In genomic region chr9:133991211-133991921, GRCh38 we compare ENCODE assay signal across 8 cellular contexts. TPM values are rescaled to one million over a fixed set of nuclear protein-coding genes. Genes with fewer than 3 reads are reported as not detected.
DNase-seq lines count a peak whose midpoint lies in the region; ATAC-seq, FAIRE-seq and TF ChIP-seq lines count a peak whose summit lies in the region.

No MANE protein-coding gene starts in this region.

- H3K4me1 ChIP-seq in adrenal gland (replicated peaks in 1 of 2), result peaks cover 15 to 23% of the 10 kb centered on the region in 2 donors
- peaks cover 13 to 27% of the 10 kb centered on the region in 2 donors for H3K4me1 ChIP-seq in kidney (ENCODE audit: control insufficient read depth in 1 of 2, insufficient read depth in 1 of 2, low read depth in 1 of 2, low read length in 2 of 2)
- H3K4me1 ChIP-seq in testis, result peaks cover 9% of the 10 kb centered on the region

- no peaks in the 10 kb centered on the region for H3K27me3 ChIP-seq in adrenal gland
- H3K27me3 ChIP-seq in testis, result no peaks in the 10 kb centered on the region

- H3K4me3 ChIP-seq in adrenal gland, result peak overlapping the region in 3 of 4 donors; percentile 32 to 91 (median 73)
- H3K4me3 ChIP-seq in kidney (ENCODE audit: low read length in 2 of 2), result peak overlapping the region; percentile 61 to 71
- peak overlapping the region; percentile 59 to 60 for H3K4me3 ChIP-seq in testis

- TF ChIP-seq CTCF in adrenal gland (IDR thresholded peaks at IDR 0.05) (no peak), kidney (IDR thresholded peaks at IDR 0.05; ENCODE audit: borderline replicate concordance, extremely low read depth, insufficient read depth) (no peak), testis (IDR thresholded peaks at IDR 0.05) (no peak)

- no peak for TF ChIP-seq POLR2A in adrenal gland (IDR thresholded peaks at IDR 0.05)
- TF ChIP-seq POLR2A in testis (IDR thresholded peaks at IDR 0.05), result no peak

- H3K9ac ChIP-seq in kidney (ENCODE audit: low read length in 2 of 2), result peak overlapping the region; percentile 55 to 59

- intact Hi-C loops in adrenal gland (cut with DNase I), result no loop called here
- intact Hi-C loops in kidney (cut with DNase I), result no loop called here
- intact Hi-C loops in testis (cut with DNase I; ENCODE audit: low total_unique reads), result no loop called here

- H3K36me3 ChIP-seq in adrenal gland (replicated peaks in 1 of 2) (no peaks in the 10 kb centered on the region), kidney (ENCODE audit: control insufficient read depth in 1 of 2, insufficient read depth in 2 of 2, low read length in 2 of 2) (no peaks in the 10 kb centered on the region), testis (ENCODE audit: low read depth, missing control alignments) (no peaks in the 10 kb centered on the region)

- H3K9me3 ChIP-seq in adrenal gland (replicated peaks in 1 of 3), result no peaks in the 10 kb centered on the region
- no peaks in the 10 kb centered on the region for H3K9me3 ChIP-seq in kidney (ENCODE audit: control insufficient read depth in 1 of 2, low read length in 2 of 2)
- H3K9me3 ChIP-seq in testis, result no peaks in the 10 kb centered on the region

- 0 to 1% (median 0%) methylated on average over 7 to 78 of the region's 82 CpGs for WGBS in adrenal gland, 4 donors
- 0 to 1% methylated on average over 13 to 65 of the region's 82 CpGs for WGBS in testis, 2 donors

- H3K27ac ChIP-seq in adrenal gland, result peak overlapping the region; percentile 84 to 99 (median 96)
- H3K27ac ChIP-seq in kidney (ENCODE audit: low read depth in 2 of 2, low read length in 2 of 2), result peak overlapping the region; percentile 88 to 92
- H3K27ac ChIP-seq in testis, result no peak overlapping the region

- ATAC-seq in HG03196 (IDR thresholded peaks at IDR 0.05; ENCODE audit: unreplicated experiment), result peak; percentile 2
- ATAC-seq in HG03469 (IDR thresholded peaks at IDR 0.05; ENCODE audit: unreplicated experiment), result no peak

- DNase-seq in NCI-H748 (lab: John Stamatoyannopoulos, UW; ENCODE audit: unreplicated experiment), result peak; percentile 54
- DNase-seq in NCI-H748 treated with DMSO at 0.1 percent for 48 hours (lab: John Stamatoyannopoulos, UW), result no peak
- peak in 5 of 7 donors; percentile 43 to 77 (median 49) for DNase-seq in adrenal gland
- DNase-seq in kidney, result peak; percentile 86
- no peak for DNase-seq in testis
- no peak for DNase-seq in stimulated activated CD4-positive, alpha-beta T cell treated with anti-CD3 and anti-CD28 coated beads, Interleukin-4, amount 100 ng/mL, for 1 hour

- no peak for FAIRE-seq in kidney (lab: Jason Lieb, UNC)

RNA-seq across cellular contexts. Expression of gene VAV2, which starts 0.8 kb away (rescaled TPM):
- 10 to 100 TPM; 21.5 to 96.2 (median 33.5) TPM for total RNA-seq in adrenal gland
- 10 to 100 TPM; 19.7 to 46.7 (median 35.3) TPM for polyA plus RNA-seq in adrenal gland
- 47.1 TPM for total RNA-seq in kidney
- 22.3 TPM for polyA plus RNA-seq in kidney (ENCODE audit: insufficient read depth, low read depth, low replicate concordance)
- total RNA-seq in testis, result 10 to 100 TPM; 12.2 to 14.1 TPM
- 11.0 TPM for polyA plus RNA-seq in testis (ENCODE audit: insufficient read depth, low read depth, low replicate concordance)

RNA-seq across cellular contexts. Expression of gene BRD3OS, which starts 33.9 kb away (rescaled TPM):
- total RNA-seq in adrenal gland (10 to 100 TPM; 14.7 to 70.6 (median 29.1) TPM), kidney (24.4 TPM), testis (10 to 100 TPM; 18.9 to 19.0 TPM)
- polyA plus RNA-seq in adrenal gland (10 to 100 TPM; 18.2 to 22.4 (median 20.0) TPM), kidney (ENCODE audit: insufficient read depth, low read depth, low replicate concordance) (16.5 TPM), testis (ENCODE audit: insufficient read depth, low read depth, low replicate concordance) (29.5 TPM)

Comparison
In these comparisons a context has a peak if more than half of its experiments do, and no peak if none do; other contexts are left out.
1. DNase-seq: peak in NCI-H748 (single experiment), adrenal gland (5 of 7) and kidney (single experiment); none in NCI-H748 treated with DMSO at 0.1 percent for 48 hours (single experiment), testis (single experiment) and stimulated activated CD4-positive, alpha-beta T cell treated with anti-CD3 and anti-CD28 coated beads, Interleukin-4, amount 100 ng/mL, for 1 hour (single experiment).
2. H3K27ac ChIP-seq: peak in adrenal gland (5 of 5) and kidney (2 of 2); none in testis (0 of 2).
3. Peak in every context shown above with its lines, with median percentiles within 50 percentile points of each other: H3K4me3 ChIP-seq.